8 cellular contexts compared by ENCODE assay signal in genomic region chr11:16945671-16946469, GRCh38.
DNase-seq lines count a peak whose midpoint lies in the region; ATAC-seq and TF ChIP-seq lines count a peak whose summit lies in the region.

No MANE protein-coding gene starts in this region.

- intact Hi-C loops in heart right ventricle (cut with DNase I): loop anchor here (1.0 to 10.0 kb wide), 8 partner anchors 116 to 161 kb away; no protein-coding TSS in a partner anchor
- intact Hi-C loops in prostate gland (cut with DNase I): loop anchor here (5.0 kb wide), 1 partner anchor 116 kb away; no protein-coding TSS in a partner anchor

- H3K9me3 Mint-ChIP-seq in activated naive CD4-positive, alpha-beta T cell treated with anti-CD3 and anti-CD28 coated beads, Interleukin-2, amount 50 U/mL, for 72 hours: no peaks in the 10 kb centered on the region

- no peaks in the 10 kb centered on the region for H3K79me2 ChIP-seq in DOHH2 (ENCODE audit: control insufficient read depth, low read length)

- ATAC-seq in GM19395 (IDR thresholded peaks at IDR 0.05; ENCODE audit: unreplicated experiment): peak; percentile 86
- ATAC-seq in HG03354 (IDR thresholded peaks at IDR 0.05; ENCODE audit: poor library complexity, severe bottlenecking, unreplicated experiment): peak; percentile 86
- ATAC-seq in activated naive CD4-positive, alpha-beta T cell treated with anti-CD3 and anti-CD28 coated beads, Interleukin-2, amount 50 U/mL, for 72 hours: peak; percentile 75 to 88
- ATAC-seq in heart right ventricle: peak; percentile 71 to 90 (median 87)

- H3K36me3 ChIP-seq in DOHH2 (ENCODE audit: control insufficient read depth, low read length) (no peaks in the 10 kb centered on the region), heart right ventricle (no peaks in the 10 kb centered on the region), prostate gland (no peaks in the 10 kb centered on the region)
- H3K36me3 ChIP-seq in effector memory CD4-positive, alpha-beta T cell (ENCODE audit: control insufficient read depth, insufficient read depth, low read length): no peaks in the 10 kb centered on the region

- 40 to 42% methylated on average over 9 of the region's 9 CpGs for WGBS in heart right ventricle, 2 donors
- 40% methylated on average over 9 of the region's 9 CpGs for WGBS in prostate gland

- no peaks in the 10 kb centered on the region for H4K20me1 ChIP-seq in DOHH2 (ENCODE audit: control insufficient read depth, insufficient read depth, low read depth, low read length)

- peak overlapping the region in 1 of 2 donors; percentile 24 for H3K27ac Mint-ChIP-seq in activated naive CD4-positive, alpha-beta T cell treated with anti-CD3 and anti-CD28 coated beads, Interleukin-2, amount 50 U/mL, for 72 hours

- no peak overlapping the region for H3K27ac ChIP-seq in DOHH2 (ENCODE audit: low read depth, low read length)
- no peak overlapping the region for H3K27ac ChIP-seq in heart right ventricle
- no peak overlapping the region for H3K27ac ChIP-seq in prostate gland
- no peak overlapping the region for H3K27ac ChIP-seq in effector memory CD4-positive, alpha-beta T cell (ENCODE audit: insufficient read depth, low read length, poor library complexity, severe bottlenecking)

- H3F3A ChIP-seq in DOHH2 (ENCODE audit: control insufficient read depth, insufficient read depth): no peaks in the 10 kb centered on the region

- TF ChIP-seq CTCF in DOHH2 (IDR thresholded peaks at IDR 0.05; ENCODE audit: low read depth, low read length, poor library complexity, severe bottlenecking) (peak; percentile 69), heart right ventricle (IDR thresholded peaks at IDR 0.05) (peak; percentile 42 to 81 (median 74)), prostate gland (IDR thresholded peaks at IDR 0.05) (peak; percentile 11 to 82 (median 54))

- H3K4me3 ChIP-seq in DOHH2 (ENCODE audit: low read length) (no peak overlapping the region), heart right ventricle (no peak overlapping the region), prostate gland (no peak overlapping the region)
- H3K4me3 ChIP-seq in effector memory CD4-positive, alpha-beta T cell (ENCODE audit: insufficient read depth, low read depth, low read length, poor library complexity, severe bottlenecking): no peak overlapping the region

- H3K36me3 Mint-ChIP-seq in activated naive CD4-positive, alpha-beta T cell treated with anti-CD3 and anti-CD28 coated beads, Interleukin-2, amount 50 U/mL, for 72 hours: no peaks in the 10 kb centered on the region

- no peaks in the 10 kb centered on the region for H3K9me2 ChIP-seq in DOHH2 (replicated peaks; ENCODE audit: control insufficient read depth, low read length)

- H3K4me1 ChIP-seq in DOHH2 (ENCODE audit: control insufficient read depth, low read length) (peaks cover 8% of the 10 kb centered on the region), heart right ventricle (peaks cover 0 to 8% (median 0%) of the 10 kb centered on the region in 9 donors), prostate gland (replicated peaks) (no peaks in the 10 kb centered on the region)
- H3K4me1 ChIP-seq in effector memory CD4-positive, alpha-beta T cell (ENCODE audit: control insufficient read depth, insufficient read depth, low read length, poor library complexity, severe bottlenecking): no peaks in the 10 kb centered on the region

- 0 out of 2 replicates have a peak, but pooled peaks cover 2% of the 10 kb centered on the region for H3K27me3 ChIP-seq in DOHH2 (ENCODE audit: control insufficient read depth, low read length)
- H3K27me3 ChIP-seq in heart right ventricle: no peaks in the 10 kb centered on the region
- H3K27me3 ChIP-seq in prostate gland (replicated peaks; ENCODE audit: insufficient read depth): no peaks in the 10 kb centered on the region
- no peaks in the 10 kb centered on the region for H3K27me3 ChIP-seq in effector memory CD4-positive, alpha-beta T cell (replicated peaks; ENCODE audit: control insufficient read depth, insufficient read depth, low read length, poor library complexity, severe bottlenecking)

- peak; percentile 85 for DNase-seq in NCI-H82 (lab: John Stamatoyannopoulos, UW)
- DNase-seq in activated naive CD4-positive, alpha-beta T cell treated with anti-CD3 and anti-CD28 coated beads, Interleukin-2, amount 50 U/mL, for 72 hours (ENCODE audit: low spot score in 2 of 2): peak in 1 of 2 donors; percentile 45
- DNase-seq in heart right ventricle: peak; percentile 32 to 46
- DNase-seq in prostate gland (ENCODE audit: low spot score): peak; percentile 62
- DNase-seq in effector memory CD4-positive, alpha-beta T cell: no peak

- peak overlapping the region; percentile 39 for H3K4me2 ChIP-seq in DOHH2 (ENCODE audit: low read length)

- no peak for TF ChIP-seq POLR2A in prostate gland (IDR thresholded peaks at IDR 0.05)

- H3K9me3 ChIP-seq in DOHH2 (ENCODE audit: control insufficient read depth, insufficient read depth, low read length) (no peaks in the 10 kb centered on the region), heart right ventricle (no peaks in the 10 kb centered on the region), prostate gland (no peaks in the 10 kb centered on the region)
- no peaks in the 10 kb centered on the region for H3K9me3 ChIP-seq in effector memory CD4-positive, alpha-beta T cell (ENCODE audit: control insufficient read depth, low read length)

Comparison
In these comparisons a context has a peak if more than half of its experiments do, and no peak if none do; other contexts are left out.
1. DNase-seq: peak in NCI-H82 (single experiment), heart right ventricle (2 of 2) and prostate gland (single experiment); none in effector memory CD4-positive, alpha-beta T cell (0 of 3).
2. Peak in every context shown above with its lines, with median percentiles within 50 percentile points of each other: CTCF ChIP-seq and ATAC-seq.